ENCODE assay signal across 30 cellular contexts in the genomic region with DNA sequence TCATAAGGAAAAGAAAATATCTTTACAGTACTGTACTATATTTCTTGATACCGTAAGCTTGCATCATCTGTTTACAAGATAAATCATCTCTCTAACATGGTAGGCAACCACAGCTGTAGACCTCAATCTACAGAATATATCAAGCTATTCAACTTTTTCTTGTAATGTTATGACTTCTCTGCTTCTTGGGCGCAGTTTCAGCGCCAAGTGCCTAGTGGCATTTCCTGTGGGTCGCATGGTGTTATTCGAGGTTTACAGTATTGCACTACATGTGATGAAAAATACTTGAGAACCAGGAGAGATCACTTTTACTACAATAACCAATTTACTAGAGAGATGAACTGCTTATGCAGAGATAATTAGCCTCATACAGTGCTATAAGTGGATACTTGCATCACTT.
"Had no signal": no experiment of that assay in that cellular context is flagged by ENCODE, and none has a peak within 500 bp of the region (broad histone marks: within the 10 kb centered on the region; RNA-seq: fewer than 3 reads in every experiment).

No MANE protein-coding gene starts in this region.

- H2AFZ ChIP-seq: hepatocyte had no signal

- H3K4me1 ChIP-seq: ascending aorta, gastrocnemius medialis, stomach, thyroid gland, upper lobe of left lung, vagina had no signal

- H3K27me3 ChIP-seq: ascending aorta, cardiac muscle cell, dorsolateral prefrontal cortex, gastrocnemius medialis, hepatocyte, neural progenitor cell, stomach, thyroid gland, upper lobe of left lung, vagina had no signal

- H3K27ac Mint-ChIP-seq: activated B cell treated with CpG ODN at 0.5 μM for 24 hours; activated naive CD4-positive, alpha-beta T cell treated with anti-CD3 and anti-CD28 coated beads for 36 hours; activated naive CD8-positive, alpha-beta T cell treated with anti-CD3 and anti-CD28 coated beads, Interleukin-2, amount 10 ng/mL, durations not matched to agents 7 days and 5 days; activated T-helper 1 cell treated with anti-CD3 and anti-CD28 coated beads, Interleukin-12 subunit alpha, Interleukin-12 subunit beta, Interleukin-2, Interleukin-4 antibody, amounts not matched to agents 30 ng/mL and 10 ng/mL and 1 ng/mL, durations not matched to agents 14 hours and 24 hours and 36 hours; brain; effector memory CD8-positive, alpha-beta T cell; naive B cell; neural progenitor cell; stimulated activated naive B cell treated with anti-CD40 and anti-IgM and Interleukin-4, amounts not matched to agents 10 μg/mL and 1 μg/mL and 100 μg/mL, for 72 hours; T-helper 2 cell treated with Interferon-gamma antibody and Interleukin-4, amounts not matched to agents 5 μg/mL and 100 μg/mL, for 36 hours had no signal

- H3K4me3 ChIP-seq: ascending aorta, cardiac muscle cell, coronary artery, dorsolateral prefrontal cortex, gastrocnemius medialis, hepatocyte, neural progenitor cell, stomach, thyroid gland, upper lobe of left lung, vagina had no signal

- H3K9ac ChIP-seq: neural progenitor cell had no signal

- H3K9me3 Mint-ChIP-seq: activated naive CD4-positive, alpha-beta T cell treated with anti-CD3 and anti-CD28 coated beads for 36 hours; activated naive CD8-positive, alpha-beta T cell treated with anti-CD3 and anti-CD28 coated beads, Interleukin-2, amount 10 ng/mL, durations not matched to agents 7 days and 5 days; activated T-helper 1 cell treated with anti-CD3 and anti-CD28 coated beads, Interleukin-12 subunit alpha, Interleukin-12 subunit beta, Interleukin-2, Interleukin-4 antibody, amounts not matched to agents 30 ng/mL and 10 ng/mL and 1 ng/mL, durations not matched to agents 14 hours and 24 hours and 36 hours; T-helper 2 cell treated with Interferon-gamma antibody and Interleukin-4, amounts not matched to agents 5 μg/mL and 100 μg/mL, for 36 hours had no signal

- H3K27ac ChIP-seq: ascending aorta, cardiac muscle cell, coronary artery, dorsolateral prefrontal cortex, gastrocnemius medialis, hepatocyte, neural progenitor cell, stomach, thyroid gland, upper lobe of left lung, vagina had no signal

- ATAC-seq: effector memory CD8-positive, alpha-beta T cell; gastrocnemius medialis; left colon; right cardiac atrium; stimulated activated naive B cell treated with anti-CD40 and anti-IgM and Interleukin-4, amounts not matched to agents 10 μg/mL and 1 μg/mL and 100 μg/mL, for 72 hours had no signal

- H3K27me3 Mint-ChIP-seq: activated B cell treated with CpG ODN at 0.5 μM for 24 hours; brain; effector memory CD8-positive, alpha-beta T cell; naive B cell; stimulated activated naive B cell treated with anti-CD40 and anti-IgM and Interleukin-4, amounts not matched to agents 10 μg/mL and 1 μg/mL and 100 μg/mL, for 72 hours had no signal

- H3K36me3 ChIP-seq: ascending aorta, cardiac muscle cell, gastrocnemius medialis, neural progenitor cell, stomach, thyroid gland, upper lobe of left lung, vagina had no signal

- H3K4me2 ChIP-seq: hepatocyte, neural progenitor cell had no signal

- H3K9me3 ChIP-seq: ascending aorta, gastrocnemius medialis, stomach, thyroid gland, upper lobe of left lung, vagina had no signal

- H3K36me3 Mint-ChIP-seq: activated naive CD8-positive, alpha-beta T cell treated with anti-CD3 and anti-CD28 coated beads, Interleukin-2, amount 10 ng/mL, durations not matched to agents 7 days and 5 days; brain; neural progenitor cell had no signal

- DNase-seq: activated B cell treated with CpG ODN at 0.5 μM for 24 hours; activated CD4-positive, alpha-beta T cell treated with anti-CD3 and anti-CD28 coated beads, Interleukin-2, amount 50 U/mL, for 4 hours; activated CD8-positive, alpha-beta memory T cell treated with anti-CD3 and anti-CD28 coated beads, Interleukin-2, amount 50 U/mL, for 4 hours; activated effector memory CD4-positive, alpha-beta T cell treated with anti-CD3 and anti-CD28 coated beads, Interleukin-2, amount 50 U/mL, for 16 hours; activated naive CD4-positive, alpha-beta T cell treated with anti-CD3 and anti-CD28 coated beads for 36 hours; activated naive CD8-positive, alpha-beta T cell treated with anti-CD3 and anti-CD28 coated beads, Interleukin-2, amount 10 ng/mL, durations not matched to agents 7 days and 5 days; activated T-cell treated with anti-CD3 and anti-CD28 coated beads, Interleukin-2, amount 50 U/mL, for 1 hour; dorsolateral prefrontal cortex; effector memory CD8-positive, alpha-beta T cell; erythroblast; gastrocnemius medialis; left colon; naive B cell; posterior cingulate gyrus; right cardiac atrium; stimulated activated CD4-positive, alpha-beta T cell treated with anti-CD3 and anti-CD28 coated beads, Interleukin-15, amount 100 ng/mL, for 24 hours; stimulated activated CD4-positive, alpha-beta T cell treated with anti-CD3 and anti-CD28 coated beads, Interleukin-2, amount 100 ng/mL, for 24 hours; stimulated activated naive B cell treated with anti-CD40 and anti-IgM and Interleukin-4, amounts not matched to agents 10 μg/mL and 1 μg/mL and 100 μg/mL, for 72 hours; stomach; thyroid gland; upper lobe of left lung had no signal

- H3K4me3 Mint-ChIP-seq: activated B cell treated with CpG ODN at 0.5 μM for 24 hours; activated naive CD4-positive, alpha-beta T cell treated with anti-CD3 and anti-CD28 coated beads for 36 hours; activated naive CD8-positive, alpha-beta T cell treated with anti-CD3 and anti-CD28 coated beads, Interleukin-2, amount 10 ng/mL, durations not matched to agents 7 days and 5 days; activated T-helper 1 cell treated with anti-CD3 and anti-CD28 coated beads, Interleukin-12 subunit alpha, Interleukin-12 subunit beta, Interleukin-2, Interleukin-4 antibody, amounts not matched to agents 30 ng/mL and 10 ng/mL and 1 ng/mL, durations not matched to agents 14 hours and 24 hours and 36 hours; brain; effector memory CD8-positive, alpha-beta T cell; naive B cell; neural progenitor cell; stimulated activated naive B cell treated with anti-CD40 and anti-IgM and Interleukin-4, amounts not matched to agents 10 μg/mL and 1 μg/mL and 100 μg/mL, for 72 hours; T-helper 2 cell treated with Interferon-gamma antibody and Interleukin-4, amounts not matched to agents 5 μg/mL and 100 μg/mL, for 36 hours had no signal

- H3K4me1 Mint-ChIP-seq: activated B cell treated with CpG ODN at 0.5 μM for 24 hours; activated naive CD8-positive, alpha-beta T cell treated with anti-CD3 and anti-CD28 coated beads, Interleukin-2, amount 10 ng/mL, durations not matched to agents 7 days and 5 days; brain; naive B cell; neural progenitor cell; stimulated activated naive B cell treated with anti-CD40 and anti-IgM and Interleukin-4, amounts not matched to agents 10 μg/mL and 1 μg/mL and 100 μg/mL, for 72 hours had no signal
